19 cellular contexts compared by ENCODE assay signal in the genomic region with DNA sequence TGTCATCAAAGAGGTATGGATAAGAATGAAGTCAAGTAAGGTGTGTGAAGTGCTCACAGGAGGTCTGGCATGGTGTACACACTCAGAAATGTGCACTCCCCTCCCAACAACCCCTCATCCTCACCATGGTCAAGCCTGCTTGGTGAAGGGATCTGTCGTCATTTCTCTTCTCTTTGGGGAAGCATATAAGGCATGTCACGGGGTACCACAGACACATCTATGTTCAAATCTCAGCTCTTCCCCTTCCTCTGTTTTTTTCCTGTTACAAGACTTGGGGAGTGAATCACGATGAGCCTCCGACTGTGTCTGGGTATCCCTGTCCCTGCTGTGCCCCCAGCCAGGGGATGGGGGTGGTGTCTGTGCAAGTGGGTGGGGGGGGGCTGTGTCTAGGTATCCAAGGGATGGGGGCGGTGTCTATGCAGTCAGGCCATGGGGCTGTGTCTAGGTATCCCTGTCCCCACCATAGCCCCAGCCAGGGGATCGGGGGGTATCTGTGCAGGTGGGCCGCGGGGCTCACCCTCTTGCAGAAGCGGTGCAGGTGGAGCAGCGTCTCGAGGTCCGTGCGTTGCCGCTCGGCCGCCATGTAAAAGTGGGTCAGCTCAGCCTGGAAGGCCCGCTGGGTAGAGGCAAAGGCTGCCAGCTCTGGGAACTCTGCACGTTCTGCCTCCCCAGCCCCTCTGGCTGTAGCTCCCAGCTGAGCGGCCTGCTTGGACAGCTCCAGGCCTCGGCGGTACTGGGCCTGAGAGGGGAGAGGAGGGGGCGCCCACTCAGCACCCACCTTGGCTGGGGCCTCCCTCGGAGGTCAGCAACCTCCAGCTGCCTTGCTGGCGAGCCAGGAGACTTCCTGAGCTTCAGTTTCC. TPM values are rescaled to one million over a fixed set of nuclear protein-coding genes. Genes with fewer than 3 reads are reported as not detected.
A peak's percentile ranks its signal among the peaks of the same experiment; 100 is the strongest.
DNase-seq lines count a peak whose midpoint lies in the region; ATAC-seq, FAIRE-seq and TF ChIP-seq lines count a peak whose summit lies in the region.
"Had no signal": no experiment of that assay in that cellular context is flagged by ENCODE, and none has a peak within 500 bp of the region (broad histone marks: within the 10 kb centered on the region; RNA-seq: fewer than 3 reads in every experiment).

No MANE protein-coding gene starts in this region.

- FAIRE-seq in HepG2 (lab: Jason Lieb, UNC) = no peak
- FAIRE-seq: GM18507, pancreas had no signal

- H3K4me1 ChIP-seq in HepG2 (ENCODE audit: insufficient read depth, low read length) = peaks cover 18% of the 10 kb centered on the region; the same call in 1 of the 2 replicates
- H3K4me1 ChIP-seq in right lobe of liver = peaks cover 0 to 5% (median 0%) of the 10 kb centered on the region in 4 donors
- H3K4me1 ChIP-seq in naive thymus-derived CD4-positive, alpha-beta T cell (ENCODE audit: control insufficient read depth in 2 of 2, insufficient read depth in 2 of 2, low read length in 2 of 2) = no peaks in the 10 kb centered on the region
- H3K4me1 ChIP-seq: pancreas had no signal

- POLR2A ChIA-PET in HepG2 (lab: Yijun Ruan, JAX) = no interaction called here
- POLR2A ChIA-PET in naive thymus-derived CD4-positive, alpha-beta T cell (lab: Charles Lee) = no interaction called here

- H3K4me3 ChIP-seq in HepG2 (replicated peaks in 1 of 3; ENCODE audit: insufficient read depth in 1 of 3, low read depth in 2 of 3, low read length in 3 of 3) = no peak overlapping the region
- no peak overlapping the region for H3K4me3 ChIP-seq in right lobe of liver
- no peak overlapping the region for H3K4me3 ChIP-seq in naive thymus-derived CD4-positive, alpha-beta T cell (ENCODE audit: low read length)
- H3K4me3 ChIP-seq: pancreas had no signal

- no peak overlapping the region for H3K9ac ChIP-seq in HepG2 (ENCODE audit: insufficient read depth, low read depth, low read length)

- TF ChIP-seq POLR2A in HepG2 (IDR thresholded peaks at IDR 0.05; ENCODE audit: insufficient read depth in 1 of 2, low read depth in 2 of 2, low read length in 2 of 2) (no peak), right lobe of liver (IDR thresholded peaks at IDR 0.05) (no peak)

- H3K27me3 Mint-ChIP-seq in chondrocyte (ENCODE audit: low read depth) = no peaks in the 10 kb centered on the region
- H3K27me3 Mint-ChIP-seq in naive thymus-derived CD4-positive, alpha-beta T cell = no peaks in the 10 kb centered on the region
- H3K27me3 Mint-ChIP-seq: type B pancreatic cell had no signal

- TF ChIP-seq CTCF in HepG2 (CRISPR knock-in tag; IDR thresholded peaks at IDR 0.05) (no peak), right lobe of liver (IDR thresholded peaks at IDR 0.05) (no peak), chondrocyte (IDR thresholded peaks at IDR 0.05) (no peak)

- CTCF ChIA-PET in HepG2 (lab: Yijun Ruan, JAX; ENCODE audit: low intra/inter-chr PET ratio, low total read pairs) = no interaction called here
- CTCF ChIA-PET in naive thymus-derived CD4-positive, alpha-beta T cell (lab: Charles Lee) = interaction anchor here (0.7 kb wide), 1 partner anchor 147 kb away, joined by 3 read pairs; no protein-coding TSS in a partner anchor

- DNase-seq in HepG2 (ENCODE audit: low spot score) (no peak), right lobe of liver (no peak), chondrocyte (ENCODE audit: low spot score) (peak; percentile 91), MV-4-11 (lab: John Stamatoyannopoulos, UW) (no peak), HT-29 (ENCODE audit: low spot score) (no peak), DMS79 (lab: John Stamatoyannopoulos, UW) (no peak)
- no peak for DNase-seq in naive thymus-derived CD4-positive, alpha-beta T cell
- DNase-seq: activated CD4-positive, alpha-beta T cell treated with anti-CD3 and anti-CD28 coated beads for 4 hours; activated gamma-delta T cell treated with Interleukin-2 at 50 U/mL for 16 hours; CD8-positive, alpha-beta T cell; DND-41; NCI-H2029 treated with DMSO at 0.1 percent for 48 hours; T-helper 9 cell had no signal

- H3K27me3 ChIP-seq in HepG2 (ENCODE audit: control insufficient read depth in 1 of 2, insufficient read depth in 2 of 2, low read length in 2 of 2) = peaks cover 7 to 38% of the 10 kb centered on the region in 2 experiments; a peak in 4 of 5 replicates
- no peaks in the 10 kb centered on the region for H3K27me3 ChIP-seq in right lobe of liver
- no peaks in the 10 kb centered on the region for H3K27me3 ChIP-seq in naive thymus-derived CD4-positive, alpha-beta T cell (ENCODE audit: control insufficient read depth in 2 of 2, insufficient read depth in 2 of 2, low read length in 2 of 2)
- H3K27me3 ChIP-seq: pancreas had no signal

- H4K20me1 ChIP-seq in HepG2 (ENCODE audit: insufficient read depth, low read length) = no peaks in the 10 kb centered on the region

- in situ Hi-C loops in HepG2 (cut with HindIII; ENCODE audit: extremely low pct_ligation_motif_present, low pct_unique_long_range_greater_than_20kb) = loop anchor here (25.0 kb wide), 1 partner anchor 655 kb away; no protein-coding TSS in a partner anchor

- no peak overlapping the region for H2AFZ ChIP-seq in HepG2 (ENCODE audit: low read length)

- no peak overlapping the region for H3K4me2 ChIP-seq in HepG2 (ENCODE audit: low read depth, low read length)

- intact Hi-C loops in HepG2 (cut with micrococcal nuclease; ENCODE audit: unreplicated experiment) (no loop called here), right lobe of liver (cut with DNase I) (loop anchor here in 1 of 2 donors (5.0 kb wide), 1 partner anchor 40 kb away; no protein-coding TSS in a partner anchor)
- intact Hi-C loops in naive thymus-derived CD4-positive, alpha-beta T cell (cut with micrococcal nuclease) = no loop called here

- no TSS peak for BruUV-seq in HepG2 (replicated peaks; lab: Mats Ljungman, UMichigan)

- H3K9me3 ChIP-seq in HepG2 (ENCODE audit: low read length) (no peaks in the 10 kb centered on the region), right lobe of liver (no peaks in the 10 kb centered on the region)
- no peaks in the 10 kb centered on the region for H3K9me3 ChIP-seq in naive thymus-derived CD4-positive, alpha-beta T cell (ENCODE audit: control insufficient read depth in 2 of 3, low read length in 3 of 3)
- H3K9me3 ChIP-seq: pancreas had no signal

- H3K4me1 Mint-ChIP-seq in chondrocyte (ENCODE audit: low read depth) = peaks cover 28% of the 10 kb centered on the region
- H3K4me1 Mint-ChIP-seq in naive thymus-derived CD4-positive, alpha-beta T cell = peaks cover 0 to 5% (median 0%) of the 10 kb centered on the region in 7 donors

- TF ChIP-seq EP300 in HepG2 (IDR thresholded peaks at IDR 0.05; ENCODE audit: low read depth in 2 of 2, low read length in 2 of 2) (no peak), HepG2 (CRISPR knock-in tag; IDR thresholded peaks at IDR 0.05; ENCODE audit: borderline replicate concordance) (no peak)

- no peaks in the 10 kb centered on the region for H3K9me3 Mint-ChIP-seq in chondrocyte (ENCODE audit: low read depth)
- no peaks in the 10 kb centered on the region for H3K9me3 Mint-ChIP-seq in naive thymus-derived CD4-positive, alpha-beta T cell
- H3K9me3 Mint-ChIP-seq: CD8-positive, alpha-beta T cell; type B pancreatic cell had no signal

- no peaks in the 10 kb centered on the region for H3K79me2 ChIP-seq in HepG2 (ENCODE audit: insufficient read depth, low read length)

- no peak overlapping the region for H3K4me3 Mint-ChIP-seq in chondrocyte (ENCODE audit: unreplicated experiment)
- no peak overlapping the region for H3K4me3 Mint-ChIP-seq in naive thymus-derived CD4-positive, alpha-beta T cell
- H3K4me3 Mint-ChIP-seq: CD8-positive, alpha-beta T cell; type B pancreatic cell had no signal

- no peak overlapping the region for H3K27ac ChIP-seq in HepG2 (ENCODE audit: extremely low read length, insufficient read depth, low read length)
- no peak overlapping the region for H3K27ac ChIP-seq in right lobe of liver
- no peak overlapping the region for H3K27ac ChIP-seq in naive thymus-derived CD4-positive, alpha-beta T cell (ENCODE audit: low read depth, low read length)
- H3K27ac ChIP-seq: pancreas had no signal

- H3K27ac Mint-ChIP-seq in chondrocyte (ENCODE audit: unreplicated experiment) = peak overlapping the region; percentile 85
- peak overlapping the region in 1 of 9 donors; percentile 65 for H3K27ac Mint-ChIP-seq in naive thymus-derived CD4-positive, alpha-beta T cell
- H3K27ac Mint-ChIP-seq: CD8-positive, alpha-beta T cell; type B pancreatic cell had no signal

- no peak for TF ChIP-seq RAD21 in HepG2 (CRISPR knock-in tag; IDR thresholded peaks at IDR 0.05)

- H3K36me3 ChIP-seq in HepG2 (replicated peaks in 1 of 2; ENCODE audit: control insufficient read depth in 1 of 2, insufficient read depth in 2 of 2, low read length in 2 of 2) (no peaks in the 10 kb centered on the region), right lobe of liver (no peaks in the 10 kb centered on the region)
- no peaks in the 10 kb centered on the region for H3K36me3 ChIP-seq in naive thymus-derived CD4-positive, alpha-beta T cell (ENCODE audit: control insufficient read depth in 2 of 3, insufficient read depth in 3 of 3, low read length in 3 of 3)
- H3K36me3 ChIP-seq: pancreas had no signal

- WGBS in HepG2 (ENCODE audit: low lambda C conversion rate) = 41% methylated on average over 9 of the region's 24 CpGs
- 40% methylated on average over 1 of the region's 24 CpGs for WGBS in right lobe of liver (ENCODE audit: insufficient coverage, low coverage, low lambda C conversion rate, missing lambda C conversion rate)

- no peaks in the 10 kb centered on the region for H3K36me3 Mint-ChIP-seq in chondrocyte (ENCODE audit: low read depth)
- H3K36me3 Mint-ChIP-seq in naive thymus-derived CD4-positive, alpha-beta T cell = no peaks in the 10 kb centered on the region
- H3K36me3 Mint-ChIP-seq: CD8-positive, alpha-beta T cell; type B pancreatic cell had no signal

- ATAC-seq in HepG2 (no peak), right lobe of liver (no peak), GM19035 (IDR thresholded peaks at IDR 0.05; ENCODE audit: unreplicated experiment) (no peak)
- ATAC-seq in naive thymus-derived CD4-positive, alpha-beta T cell = peak; percentile 19
- ATAC-seq: CD8-positive, alpha-beta T cell had no signal

RNA-seq across cellular contexts. Expression of a gene that starts 43.6 kb away (rescaled TPM):
- total RNA-seq in HepG2 (2016; rRNA removed; fragmentation: Illumina TruSeq; extraction: Trizol) (0.04 and 0.07 TPM in 2 replicates), right lobe of liver (1 to 10 TPM in 4 of 6 experiments, under 1 TPM in 2; 0.06 to 2.7 (median 1.5) TPM), chondrocyte (17.6 to 18.8 TPM (median 17.8 TPM) in 3 replicates)
- total RNA-seq in HepG2 (2016; cell fraction: cytosol; rRNA removed; fragmentation: Illumina TruSeq; extraction: Trizol; ENCODE audit: low read depth) = not detected in 2 replicates
- total RNA-seq in HepG2 (2016; cell fraction: insoluble cytoplasmic fraction; rRNA removed; fragmentation: Illumina TruSeq; extraction: Trizol) = not detected in 2 replicates
- total RNA-seq in HepG2 (2016; cell fraction: membrane; rRNA removed; fragmentation: Illumina TruSeq; extraction: Trizol) = not detected in 2 replicates
- total RNA-seq in HepG2 (2016; cell fraction: nucleus; rRNA removed; fragmentation: Illumina TruSeq; extraction: Trizol) = not detected in 2 replicates
- polyA plus RNA-seq in HepG2 (2011; rRNA removed) = not detected in 2 replicates
- polyA plus RNA-seq in HepG2 (2011; cell fraction: cytosol; rRNA removed) = not detected in 2 replicates
- polyA plus RNA-seq in HepG2 (2011; cell fraction: nucleus; rRNA removed) = not detected in 2 replicates
- not detected in 2 replicates for polyA plus RNA-seq in HepG2 (2012)
- polyA plus RNA-seq in HepG2 (2016; cell fraction: cytosol; fragmentation: Illumina TruSeq; extraction: Trizol; ENCODE audit: low read depth) = not detected in 2 replicates
- not detected in 2 replicates for polyA plus RNA-seq in HepG2 (2016; cell fraction: insoluble cytoplasmic fraction; fragmentation: Illumina TruSeq; extraction: Trizol; ENCODE audit: low read depth)
- not detected in 2 replicates for polyA plus RNA-seq in HepG2 (2016; cell fraction: membrane; fragmentation: Illumina TruSeq; extraction: Trizol; ENCODE audit: low read depth)
- not detected in 2 replicates for polyA plus RNA-seq in HepG2 (2016; cell fraction: nucleus; fragmentation: Illumina TruSeq; extraction: Trizol; ENCODE audit: insufficient read depth, low read depth)
- 0.02 TPM in 1 of 2 replicates, not detected in the other for polyA minus RNA-seq in HepG2 (2011; rRNA and poly(A)+ RNA removed; ENCODE audit: low replicate concordance)
- not detected in 2 replicates for polyA minus RNA-seq in HepG2 (2011; cell fraction: cytosol; rRNA and poly(A)+ RNA removed)
- polyA minus RNA-seq in HepG2 (2011; cell fraction: nucleus; rRNA and poly(A)+ RNA removed) = not detected in 2 replicates
- total RNA-seq in naive thymus-derived CD4-positive, alpha-beta T cell = not detected
- polyA plus RNA-seq in naive thymus-derived CD4-positive, alpha-beta T cell = not detected
- 0.05 TPM in 1 of 2 replicates, not detected in the other for total RNA-seq in HT-29 (2014; rRNA removed; shearing (Covaris generic))
- total RNA-seq: A673; CD8-positive, alpha-beta T cell; NCI-H460 had no signal

RNA-seq across cellular contexts. Expression of a gene that starts 51.9 kb away (rescaled TPM):
- 4.2 and 4.5 TPM in 2 replicates for total RNA-seq in HepG2 (2016; rRNA removed; fragmentation: Illumina TruSeq; extraction: Trizol)
- 0.61 and 0.88 TPM in 2 replicates for total RNA-seq in HepG2 (2016; cell fraction: cytosol; rRNA removed; fragmentation: Illumina TruSeq; extraction: Trizol; ENCODE audit: low read depth)
- 3.3 and 4.3 TPM in 2 replicates for total RNA-seq in HepG2 (2016; cell fraction: insoluble cytoplasmic fraction; rRNA removed; fragmentation: Illumina TruSeq; extraction: Trizol)
- 2.1 and 2.3 TPM in 2 replicates for total RNA-seq in HepG2 (2016; cell fraction: membrane; rRNA removed; fragmentation: Illumina TruSeq; extraction: Trizol)
- 4.3 and 4.5 TPM in 2 replicates for total RNA-seq in HepG2 (2016; cell fraction: nucleus; rRNA removed; fragmentation: Illumina TruSeq; extraction: Trizol)
- polyA plus RNA-seq in HepG2 (2011; rRNA removed) = 46.4 and 52.3 TPM in 2 replicates
- 39.7 and 45.8 TPM in 2 replicates for polyA plus RNA-seq in HepG2 (2011; cell fraction: cytosol; rRNA removed)
- polyA plus RNA-seq in HepG2 (2011; cell fraction: nucleus; rRNA removed) = 48.4 and 54.8 TPM in 2 replicates
- polyA plus RNA-seq in HepG2 (2012) = 14.4 and 32.4 TPM in 2 replicates
- 1.5 and 1.8 TPM in 2 replicates for polyA plus RNA-seq in HepG2 (2016; cell fraction: cytosol; fragmentation: Illumina TruSeq; extraction: Trizol; ENCODE audit: low read depth)
- 5.3 and 7.5 TPM in 2 replicates for polyA plus RNA-seq in HepG2 (2016; cell fraction: insoluble cytoplasmic fraction; fragmentation: Illumina TruSeq; extraction: Trizol; ENCODE audit: low read depth)
- 2.5 TPM in 2 replicates for polyA plus RNA-seq in HepG2 (2016; cell fraction: membrane; fragmentation: Illumina TruSeq; extraction: Trizol; ENCODE audit: low read depth)
- 7.7 and 9.8 TPM in 2 replicates for polyA plus RNA-seq in HepG2 (2016; cell fraction: nucleus; fragmentation: Illumina TruSeq; extraction: Trizol; ENCODE audit: insufficient read depth, low read depth)
- polyA minus RNA-seq in HepG2 (2011; rRNA and poly(A)+ RNA removed; ENCODE audit: low replicate concordance) = 39.1 and 112 TPM in 2 replicates
- polyA minus RNA-seq in HepG2 (2011; cell fraction: cytosol; rRNA and poly(A)+ RNA removed) = 43.5 and 48.8 TPM in 2 replicates
- polyA minus RNA-seq in HepG2 (2011; cell fraction: nucleus; rRNA and poly(A)+ RNA removed) = 26.7 and 32.2 TPM in 2 replicates
- 100 to 1,000 TPM; 135 to 940 (median 474) TPM for total RNA-seq in right lobe of liver
- 7.1 to 22.3 TPM (median 17.7 TPM) in 3 replicates for total RNA-seq in chondrocyte
- total RNA-seq in naive thymus-derived CD4-positive, alpha-beta T cell = under 1 TPM; 0.11 to 0.94 (median 0.19) TPM
- polyA plus RNA-seq in naive thymus-derived CD4-positive, alpha-beta T cell = not detected
- total RNA-seq in HT-29 (2014; rRNA removed; shearing (Covaris generic)) = 253 and 254 TPM in 2 replicates
- total RNA-seq: CD8-positive, alpha-beta T cell had no signal
